ENCODE assay signal across 3 cellular contexts in genomic region chr3:129391583-129391982, GRCh38. TPM values are rescaled to one million over a fixed set of nuclear protein-coding genes. Genes with fewer than 3 reads are reported as not detected.
"Had no signal": no experiment of that assay in that cellular context is flagged by ENCODE, and none has a peak within 500 bp of the region (broad histone marks: within the 10 kb centered on the region; RNA-seq: fewer than 3 reads in every experiment).

No MANE protein-coding gene starts in this region.

RNA-seq across cellular contexts. Expression of gene EFCAB12, which starts 36.9 kb away (rescaled TPM):
- total RNA-seq: chondrocyte, epithelial cell of proximal tubule, gastrocnemius medialis had no signal
